1 cellular context compared by ENCODE assay signal in genomic region chr17:40707720-40708119, GRCh38.
A peak's percentile ranks its signal among the peaks of the same experiment; 100 is the strongest.
TF ChIP-seq lines count a peak whose summit lies in the region.

No MANE protein-coding gene starts in this region.

TF ChIP-seq in HepG2, 621 proteins besides CTCF, POLR2A, EP300 and RAD21:
- TF ChIP-seq, protein P1, sequence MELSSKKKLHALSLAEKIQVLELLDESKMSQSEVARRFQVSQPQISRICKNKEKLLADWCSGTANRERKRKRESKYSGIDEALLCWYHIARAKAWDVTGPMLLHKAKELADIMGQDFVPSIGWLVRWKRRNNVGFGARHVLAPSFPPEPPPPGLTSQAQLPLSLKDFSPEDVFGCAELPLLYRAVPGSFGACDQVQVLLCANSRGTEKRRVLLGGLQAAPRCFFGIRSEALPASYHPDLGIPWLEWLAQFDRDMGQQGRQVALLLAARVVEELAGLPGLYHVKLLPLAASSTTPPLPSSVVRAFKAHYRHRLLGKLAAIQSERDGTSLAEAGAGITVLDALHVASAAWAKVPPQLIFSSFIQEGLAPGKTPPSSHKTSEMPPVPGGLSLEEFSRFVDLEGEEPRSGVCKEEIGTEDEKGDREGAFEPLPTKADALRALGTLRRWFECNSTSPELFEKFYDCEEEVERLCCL (CRISPR knock-in tag; IDR thresholded peaks at IDR 0.05; ENCODE audit: borderline replicate concordance) = no peak
- TF ChIP-seq, protein P2, sequence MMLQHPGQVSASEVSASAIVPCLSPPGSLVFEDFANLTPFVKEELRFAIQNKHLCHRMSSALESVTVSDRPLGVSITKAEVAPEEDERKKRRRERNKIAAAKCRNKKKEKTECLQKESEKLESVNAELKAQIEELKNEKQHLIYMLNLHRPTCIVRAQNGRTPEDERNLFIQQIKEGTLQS (CRISPR knock-in tag; IDR thresholded peaks at IDR 0.05) = no peak
- TF ChIP-seq ZNF432 (CRISPR knock-in tag; IDR thresholded peaks at IDR 0.05; ENCODE audit: borderline replicate concordance) (no peak), CREM (IDR thresholded peaks at IDR 0.05) (no peak), CREM (CRISPR knock-in tag; IDR thresholded peaks at IDR 0.05) (no peak), PHB2 (IDR thresholded peaks at IDR 0.05; ENCODE audit: partially characterized antibody) (no peak), ZNF33B (CRISPR knock-in tag; IDR thresholded peaks at IDR 0.05) (no peak), HHEX (CRISPR knock-in tag; IDR thresholded peaks at IDR 0.05) (no peak), NR2F1 (CRISPR knock-in tag; IDR thresholded peaks at IDR 0.05) (peak in 1 of 2 experiments; percentile 28; a peak in 1 of 4 replicates), TEAD3 (CRISPR knock-in tag; optimal IDR thresholded peaks at IDR 0.05; ENCODE audit: borderline replicate concordance) (no peak), ELF3 (CRISPR knock-in tag; IDR thresholded peaks at IDR 0.05) (peak; percentile 34; the same call in 1 of the 2 replicates), NCOA2 (CRISPR knock-in tag; IDR thresholded peaks at IDR 0.05) (no peak), PATZ1 (CRISPR knock-in tag; IDR thresholded peaks at IDR 0.05) (no peak), PRDM10 (CRISPR knock-in tag; IDR thresholded peaks at IDR 0.05; ENCODE audit: low read depth) (no peak), NFE2L2 (IDR thresholded peaks at IDR 0.05; ENCODE audit: low read length) (peak; percentile 2; the same call in 1 of the 2 replicates), NR2F6 (IDR thresholded peaks at IDR 0.05) (peak; percentile 43; the same call in 1 of the 2 replicates), NR2F6 (CRISPR knock-in tag; IDR thresholded peaks at IDR 0.05) (peak; percentile 28; the same call in 1 of the 2 replicates), ZNF547 (CRISPR knock-in tag; IDR thresholded peaks at IDR 0.05) (no peak), CEBPG (CRISPR knock-in tag; IDR thresholded peaks at IDR 0.05) (0 out of 2 replicates have a peak, but pooled peaks have one; percentile 11), IRX3 (CRISPR knock-in tag; IDR thresholded peaks at IDR 0.05; ENCODE audit: borderline replicate concordance, low read depth) (no peak), ETV5 (CRISPR knock-in tag; IDR thresholded peaks at IDR 0.05; ENCODE audit: borderline replicate concordance) (peak; percentile 23; the same call in 1 of the 2 replicates), TAF15 (IDR thresholded peaks at IDR 0.05; ENCODE audit: low read depth, low read length, poor library complexity, severe bottlenecking) (no peak), ZNF569 (CRISPR knock-in tag; IDR thresholded peaks at IDR 0.05; ENCODE audit: borderline replicate concordance) (no peak), ZNF792 (CRISPR knock-in tag; IDR thresholded peaks at IDR 0.05) (no peak), POLR2AphosphoS2 (IDR thresholded peaks at IDR 0.05; ENCODE audit: low read depth, low read length) (no peak), FOXO4 (CRISPR knock-in tag; conservative IDR thresholded peaks at IDR 0.05) (no peak), KMT2B (CRISPR knock-in tag; IDR thresholded peaks at IDR 0.05) (no peak), FOSL2 (CRISPR knock-in tag; IDR thresholded peaks at IDR 0.05) (peak; percentile 55; the same call in 1 of the 2 replicates), NFYC (CRISPR knock-in tag; IDR thresholded peaks at IDR 0.05) (no peak), ZNF577 (CRISPR knock-in tag; IDR thresholded peaks at IDR 0.05; ENCODE audit: borderline replicate concordance, low read depth) (no peak), HOXA7 (CRISPR knock-in tag; IDR thresholded peaks at IDR 0.05) (no peak), ARNT (IDR thresholded peaks at IDR 0.05) (no peak)
- TF ChIP-seq, protein P3, sequence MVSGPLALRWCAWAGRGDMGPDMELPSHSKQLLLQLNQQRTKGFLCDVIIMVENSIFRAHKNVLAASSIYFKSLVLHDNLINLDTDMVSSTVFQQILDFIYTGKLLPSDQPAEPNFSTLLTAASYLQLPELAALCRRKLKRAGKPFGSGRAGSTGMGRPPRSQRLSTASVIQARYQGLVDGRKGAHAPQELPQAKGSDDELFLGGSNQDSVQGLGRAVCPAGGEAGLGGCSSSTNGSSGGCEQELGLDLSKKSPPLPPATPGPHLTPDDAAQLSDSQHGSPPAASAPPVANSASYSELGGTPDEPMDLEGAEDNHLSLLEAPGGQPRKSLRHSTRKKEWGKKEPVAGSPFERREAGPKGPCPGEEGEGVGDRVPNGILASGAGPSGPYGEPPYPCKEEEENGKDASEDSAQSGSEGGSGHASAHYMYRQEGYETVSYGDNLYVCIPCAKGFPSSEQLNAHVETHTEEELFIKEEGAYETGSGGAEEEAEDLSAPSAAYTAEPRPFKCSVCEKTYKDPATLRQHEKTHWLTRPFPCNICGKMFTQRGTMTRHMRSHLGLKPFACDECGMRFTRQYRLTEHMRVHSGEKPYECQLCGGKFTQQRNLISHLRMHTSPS (CRISPR knock-in tag; IDR thresholded peaks at IDR 0.05; ENCODE audit: low read depth) = no peak
- TF ChIP-seq, protein P4, sequence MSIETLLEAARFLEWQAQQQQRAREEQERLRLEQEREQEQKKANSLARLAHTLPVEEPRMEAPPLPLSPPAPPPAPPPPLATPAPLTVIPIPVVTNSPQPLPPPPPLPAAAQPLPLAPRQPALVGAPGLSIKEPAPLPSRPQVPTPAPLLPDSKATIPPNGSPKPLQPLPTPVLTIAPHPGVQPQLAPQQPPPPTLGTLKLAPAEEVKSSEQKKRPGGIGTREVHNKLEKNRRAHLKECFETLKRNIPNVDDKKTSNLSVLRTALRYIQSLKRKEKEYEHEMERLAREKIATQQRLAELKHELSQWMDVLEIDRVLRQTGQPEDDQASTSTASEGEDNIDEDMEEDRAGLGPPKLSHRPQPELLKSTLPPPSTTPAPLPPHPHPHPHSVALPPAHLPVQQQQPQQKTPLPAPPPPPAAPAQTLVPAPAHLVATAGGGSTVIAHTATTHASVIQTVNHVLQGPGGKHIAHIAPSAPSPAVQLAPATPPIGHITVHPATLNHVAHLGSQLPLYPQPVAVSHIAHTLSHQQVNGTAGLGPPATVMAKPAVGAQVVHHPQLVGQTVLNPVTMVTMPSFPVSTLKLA (IDR thresholded peaks at IDR 0.05) = no peak
- TF ChIP-seq, protein P5, sequence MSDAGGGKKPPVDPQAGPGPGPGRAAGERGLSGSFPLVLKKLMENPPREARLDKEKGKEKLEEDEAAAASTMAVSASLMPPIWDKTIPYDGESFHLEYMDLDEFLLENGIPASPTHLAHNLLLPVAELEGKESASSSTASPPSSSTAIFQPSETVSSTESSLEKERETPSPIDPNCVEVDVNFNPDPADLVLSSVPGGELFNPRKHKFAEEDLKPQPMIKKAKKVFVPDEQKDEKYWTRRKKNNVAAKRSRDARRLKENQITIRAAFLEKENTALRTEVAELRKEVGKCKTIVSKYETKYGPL (CRISPR knock-in tag; IDR thresholded peaks at IDR 0.05) = no peak
- TF ChIP-seq, protein P6, sequence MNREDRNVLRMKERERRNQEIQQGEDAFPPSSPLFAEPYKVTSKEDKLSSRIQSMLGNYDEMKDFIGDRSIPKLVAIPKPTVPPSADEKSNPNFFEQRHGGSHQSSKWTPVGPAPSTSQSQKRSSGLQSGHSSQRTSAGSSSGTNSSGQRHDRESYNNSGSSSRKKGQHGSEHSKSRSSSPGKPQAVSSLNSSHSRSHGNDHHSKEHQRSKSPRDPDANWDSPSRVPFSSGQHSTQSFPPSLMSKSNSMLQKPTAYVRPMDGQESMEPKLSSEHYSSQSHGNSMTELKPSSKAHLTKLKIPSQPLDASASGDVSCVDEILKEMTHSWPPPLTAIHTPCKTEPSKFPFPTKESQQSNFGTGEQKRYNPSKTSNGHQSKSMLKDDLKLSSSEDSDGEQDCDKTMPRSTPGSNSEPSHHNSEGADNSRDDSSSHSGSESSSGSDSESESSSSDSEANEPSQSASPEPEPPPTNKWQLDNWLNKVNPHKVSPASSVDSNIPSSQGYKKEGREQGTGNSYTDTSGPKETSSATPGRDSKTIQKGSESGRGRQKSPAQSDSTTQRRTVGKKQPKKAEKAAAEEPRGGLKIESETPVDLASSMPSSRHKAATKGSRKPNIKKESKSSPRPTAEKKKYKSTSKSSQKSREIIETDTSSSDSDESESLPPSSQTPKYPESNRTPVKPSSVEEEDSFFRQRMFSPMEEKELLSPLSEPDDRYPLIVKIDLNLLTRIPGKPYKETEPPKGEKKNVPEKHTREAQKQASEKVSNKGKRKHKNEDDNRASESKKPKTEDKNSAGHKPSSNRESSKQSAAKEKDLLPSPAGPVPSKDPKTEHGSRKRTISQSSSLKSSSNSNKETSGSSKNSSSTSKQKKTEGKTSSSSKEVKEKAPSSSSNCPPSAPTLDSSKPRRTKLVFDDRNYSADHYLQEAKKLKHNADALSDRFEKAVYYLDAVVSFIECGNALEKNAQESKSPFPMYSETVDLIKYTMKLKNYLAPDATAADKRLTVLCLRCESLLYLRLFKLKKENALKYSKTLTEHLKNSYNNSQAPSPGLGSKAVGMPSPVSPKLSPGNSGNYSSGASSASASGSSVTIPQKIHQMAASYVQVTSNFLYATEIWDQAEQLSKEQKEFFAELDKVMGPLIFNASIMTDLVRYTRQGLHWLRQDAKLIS (CRISPR knock-in tag; IDR thresholded peaks at IDR 0.05) = no peak
